ENCODE assay signal across 14 cellular contexts in the genomic region with DNA sequence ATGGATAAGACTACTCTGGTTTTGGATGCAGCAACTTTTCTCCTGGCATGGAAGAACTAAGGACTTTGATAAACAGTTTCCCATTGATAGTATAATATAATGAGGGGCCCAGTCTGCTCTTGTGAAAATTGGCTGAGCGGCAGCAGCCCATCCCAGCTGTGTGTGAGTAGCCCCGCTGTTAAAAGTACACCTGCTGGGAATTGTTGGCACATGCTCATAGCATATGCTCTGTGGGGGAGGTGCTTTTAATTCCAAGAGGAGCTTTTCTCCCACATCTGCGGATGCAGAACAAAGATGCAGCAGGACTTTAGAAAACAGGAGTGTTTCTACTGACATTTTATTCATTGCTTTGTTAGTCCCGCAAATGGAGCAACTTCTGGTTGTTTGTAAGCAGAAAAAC. TPM values are rescaled to one million over a fixed set of nuclear protein-coding genes. Genes with fewer than 3 reads are reported as not detected.
A peak's percentile ranks its signal among the peaks of the same experiment; 100 is the strongest.
DNase-seq lines count a peak whose midpoint lies in the region; ATAC-seq and TF ChIP-seq lines count a peak whose summit lies in the region.
"Had no signal": no experiment of that assay in that cellular context is flagged by ENCODE, and none has a peak within 500 bp of the region (broad histone marks: within the 10 kb centered on the region; RNA-seq: fewer than 3 reads in every experiment).

No MANE protein-coding gene starts in this region.

- H3K4me3 Mint-ChIP-seq in CD4-positive, alpha-beta T cell, result no peak overlapping the region

- no peak overlapping the region for H4K8ac ChIP-seq in mesendoderm (ENCODE audit: low read depth, low read length)

- no peak for ATAC-seq in CD4-positive, alpha-beta T cell (ENCODE audit: poor library complexity)

- H2BK15ac ChIP-seq in mesendoderm (replicated peaks; ENCODE audit: low read depth), result no peak overlapping the region

- H3K36me3 ChIP-seq in mesendoderm (ENCODE audit: control insufficient read depth, insufficient read depth, low read length) (no peaks in the 10 kb centered on the region), BE2C (peaks cover 5% of the 10 kb centered on the region), tibial nerve (peaks cover 0 to 54% (median 0%) of the 10 kb centered on the region in 3 donors)

- no peak overlapping the region for H3K27ac ChIP-seq in mesendoderm (ENCODE audit: low read depth, low read length)
- no peak overlapping the region for H3K27ac ChIP-seq in tibial nerve
- H3K27ac ChIP-seq in CD4-positive, alpha-beta T cell (ENCODE audit: low read depth, low read length), result no peak overlapping the region
- H3K27ac ChIP-seq: BLaER1 treated with 17β-estradiol and CSF1 and Interleukin-3, amounts not matched to agents 10 nM and 100 nM; cardiac muscle cell; left ventricle myocardium inferior; skin epidermis had no signal

- H4K5ac ChIP-seq in mesendoderm (ENCODE audit: low read length), result no peak overlapping the region

- H3K27me3 Mint-ChIP-seq in CD4-positive, alpha-beta T cell, result no peaks in the 10 kb centered on the region

- no peak overlapping the region for H3K18ac ChIP-seq in mesendoderm (ENCODE audit: low read length)

- TF ChIP-seq EP300 in tibial nerve (IDR thresholded peaks at IDR 0.05), result no peak

- H3K27ac Mint-ChIP-seq in CD4-positive, alpha-beta T cell, result no peak overlapping the region

- no peak for TF ChIP-seq POLR2A in tibial nerve (IDR thresholded peaks at IDR 0.05)

- intact Hi-C loops in CD4-positive, alpha-beta T cell (cut with DNase I, micrococcal nuclease), result no loop called here

- DNase-seq in DMS79 treated with DMSO at 0.1 percent for 48 hours (lab: John Stamatoyannopoulos, UW) (peak; percentile 65), NCI-H1694 treated with DMSO at 0.1 percent for 48 hours (lab: John Stamatoyannopoulos, UW) (peak; percentile 78), NCI-H82 (lab: John Stamatoyannopoulos, UW) (peak; percentile 92), mesendoderm (peak; percentile 38), BE2C (no peak), tibial nerve (ENCODE audit: low spot score in 2 of 2) (no peak)
- DNase-seq in CD4-positive, alpha-beta T cell, result no peak
- DNase-seq in activated CD4-positive, alpha-beta T cell treated with anti-CD3 and anti-CD28 coated beads for 1 hour, result no peak
- DNase-seq: activated naive CD4-positive, alpha-beta T cell treated with Interleukin-2 at 50 U/mL for 16 hours; IMR-90; left ventricle myocardium inferior had no signal

- H3K79me1 ChIP-seq in mesendoderm (ENCODE audit: low read length), result no peaks in the 10 kb centered on the region

- POLR2A ChIA-PET in CD4-positive, alpha-beta T cell (lab: Charles Lee), result no interaction called here

- no peak overlapping the region for H2AK5ac ChIP-seq in mesendoderm (ENCODE audit: low read length)

- TF ChIP-seq CTCF in BE2C (IDR thresholded peaks at IDR 0.05; ENCODE audit: low read depth, low read length) (no peak), tibial nerve (IDR thresholded peaks at IDR 0.05) (no peak)
- no peak for TF ChIP-seq CTCF in CD4-positive, alpha-beta T cell (IDR thresholded peaks at IDR 0.05)

- H3K56ac ChIP-seq in mesendoderm (ENCODE audit: low read length), result no peak overlapping the region

- H2BK120ac ChIP-seq in mesendoderm (ENCODE audit: low read depth, low read length), result no peak overlapping the region

- H3K27me3 ChIP-seq in mesendoderm (ENCODE audit: insufficient read depth, low read length, poor library complexity), result no peaks in the 10 kb centered on the region
- no peaks in the 10 kb centered on the region for H3K27me3 ChIP-seq in BE2C
- H3K27me3 ChIP-seq in tibial nerve, result no peaks in the 10 kb centered on the region
- no peaks in the 10 kb centered on the region for H3K27me3 ChIP-seq in CD4-positive, alpha-beta T cell (ENCODE audit: control insufficient read depth, insufficient read depth, low read length)
- H3K27me3 ChIP-seq: BLaER1 treated with 17β-estradiol and CSF1 and Interleukin-3, amounts not matched to agents 10 nM and 100 nM; cardiac muscle cell had no signal

- no peak overlapping the region for H3K9ac ChIP-seq in mesendoderm (ENCODE audit: low read length)
- H3K9ac ChIP-seq: BLaER1 treated with 17β-estradiol and CSF1 and Interleukin-3, amounts not matched to agents 10 nM and 100 nM had no signal

- no peaks in the 10 kb centered on the region for H3K9me3 Mint-ChIP-seq in CD4-positive, alpha-beta T cell

- no peak overlapping the region for H3K23ac ChIP-seq in mesendoderm (ENCODE audit: low read length)

- H3K4me3 ChIP-seq in mesendoderm (ENCODE audit: low read length), result no peak overlapping the region
- no peak overlapping the region for H3K4me3 ChIP-seq in BE2C (ENCODE audit: low read depth, low read length)
- H3K4me3 ChIP-seq in tibial nerve, result no peak overlapping the region
- H3K4me3 ChIP-seq: BLaER1 treated with 17β-estradiol and CSF1 and Interleukin-3, amounts not matched to agents 10 nM and 100 nM; cardiac muscle cell; left ventricle myocardium inferior; skin epidermis had no signal

- H3K9me3 ChIP-seq in BE2C, result no peaks in the 10 kb centered on the region
- no peaks in the 10 kb centered on the region for H3K9me3 ChIP-seq in tibial nerve
- no peaks in the 10 kb centered on the region for H3K9me3 ChIP-seq in CD4-positive, alpha-beta T cell (ENCODE audit: control insufficient read depth, low read length)
- H3K9me3 ChIP-seq: BLaER1 treated with 17β-estradiol and CSF1 and Interleukin-3, amounts not matched to agents 10 nM and 100 nM; left ventricle myocardium inferior had no signal

- H2BK5ac ChIP-seq in mesendoderm (ENCODE audit: low read length), result no peak overlapping the region

- peaks cover 4% of the 10 kb centered on the region for H3K4me1 ChIP-seq in mesendoderm (ENCODE audit: control insufficient read depth, low read depth, low read length)
- H3K4me1 ChIP-seq in BE2C, result no peaks in the 10 kb centered on the region
- no peaks in the 10 kb centered on the region for H3K4me1 ChIP-seq in tibial nerve
- H3K4me1 ChIP-seq: BLaER1 treated with 17β-estradiol and CSF1 and Interleukin-3, amounts not matched to agents 10 nM and 100 nM; left ventricle myocardium inferior had no signal

- H3K4me1 Mint-ChIP-seq in CD4-positive, alpha-beta T cell (ENCODE audit: low read depth), result no peaks in the 10 kb centered on the region

- WGBS in mesendoderm (ENCODE audit: extremely low coverage, insufficient coverage, low lambda C conversion rate), result no CpG with 5 or more reads among the region's 4 CpGs
- 47 to 56% methylated on average over 4 of the region's 4 CpGs for WGBS in tibial nerve, 2 donors

- no peak overlapping the region for H3K4me2 ChIP-seq in mesendoderm (ENCODE audit: low read length)
- H3K4me2 ChIP-seq: BLaER1 treated with 17β-estradiol and CSF1 and Interleukin-3, amounts not matched to agents 10 nM and 100 nM had no signal

- no peaks in the 10 kb centered on the region for H3K79me2 ChIP-seq in mesendoderm (ENCODE audit: control insufficient read depth, insufficient read depth, low read length)

- no peak overlapping the region for H3K4ac ChIP-seq in mesendoderm (ENCODE audit: low read depth, low read length)

- peaks cover 37% of the 10 kb centered on the region for H3K36me3 Mint-ChIP-seq in CD4-positive, alpha-beta T cell (ENCODE audit: low read depth)

- CTCF ChIA-PET in CD4-positive, alpha-beta T cell (lab: Charles Lee), result no interaction called here

RNA-seq across cellular contexts. Expression of a gene that starts 19.0 kb away (rescaled TPM):
- polyA plus RNA-seq in mesendoderm (2013, experiment 1 of 2), result 111 TPM
- polyA plus RNA-seq in mesendoderm (2013, experiment 2 of 2), result 115 TPM
- polyA plus RNA-seq in BE2C (2012; ENCODE audit: insufficient read depth, insufficient read length, low read depth), result 96.4 TPM
- 10 to 100 TPM; 49.8 to 83.7 (median 52.8) TPM for total RNA-seq in tibial nerve
- total RNA-seq in CD4-positive, alpha-beta T cell, result 10 to 100 TPM; 44.3 to 45.7 TPM

Comparison
In these comparisons a context has a peak if more than half of its experiments do, and no peak if none do; other contexts are left out.
1. DNase-seq: peak in DMS79 treated with DMSO at 0.1 percent for 48 hours (single experiment), NCI-H1694 treated with DMSO at 0.1 percent for 48 hours (single experiment), NCI-H82 (single experiment) and mesendoderm (single experiment); none in BE2C (single experiment), tibial nerve (0 of 2), CD4-positive, alpha-beta T cell (0 of 10) and activated CD4-positive, alpha-beta T cell treated with anti-CD3 and anti-CD28 coated beads for 1 hour (single experiment).